8 cellular contexts compared by ENCODE assay signal in genomic region chr2:231713421-231713737, GRCh38. TPM values are rescaled to one million over a fixed set of nuclear protein-coding genes. Genes with fewer than 3 reads are reported as not detected.
A peak's percentile ranks its signal among the peaks of the same experiment; 100 is the strongest.
DNase-seq lines count a peak whose midpoint lies in the region; ATAC-seq and TF ChIP-seq lines count a peak whose summit lies in the region.
"Not testable (repeated sequence)": the region's sequence is repeated elsewhere in the genome, so short reads cannot be mapped to it uniquely, and the experiment has no call there.

No MANE protein-coding gene starts in this region.

- peaks cover 42% of the 10 kb centered on the region for H3K36me3 Mint-ChIP-seq in activated naive CD8-positive, alpha-beta T cell treated with anti-CD3 and anti-CD28 coated beads, Interleukin-2, amount 50 U/mL, for 24 hours (ENCODE audit: low read depth)
- H3K36me3 Mint-ChIP-seq in endodermal cell (ENCODE audit: low read depth), result peaks cover 36% of the 10 kb centered on the region

- H3K4me1 Mint-ChIP-seq in activated naive CD8-positive, alpha-beta T cell treated with anti-CD3 and anti-CD28 coated beads, Interleukin-2, amount 50 U/mL, for 24 hours, result peaks cover 48% of the 10 kb centered on the region
- H3K4me1 Mint-ChIP-seq in endodermal cell, result peaks cover 20% of the 10 kb centered on the region

- peak overlapping the region; percentile 96 for H3K27ac Mint-ChIP-seq in activated naive CD8-positive, alpha-beta T cell treated with anti-CD3 and anti-CD28 coated beads, Interleukin-2, amount 50 U/mL, for 24 hours
- peak overlapping the region; percentile 91 for H3K27ac Mint-ChIP-seq in endodermal cell

- not testable (repeated sequence) for TF ChIP-seq EP300 in tibial nerve (IDR thresholded peaks at IDR 0.05)

- not testable (repeated sequence) for H3K9me3 ChIP-seq in endodermal cell (ENCODE audit: control insufficient read depth, low read length); lung (ENCODE audit: control insufficient read depth in 2 of 2, insufficient read depth in 1 of 2, low read length in 1 of 2); prostate gland; tibial nerve

- peaks cover 38% of the 10 kb centered on the region for H3K36me3 ChIP-seq in endodermal cell (ENCODE audit: control insufficient read depth, insufficient read depth, low read length)
- peaks cover 0 to 15% of the 10 kb centered on the region in 2 donors for H3K36me3 ChIP-seq in lung (ENCODE audit: control insufficient read depth in 2 of 2, insufficient read depth in 2 of 2, low read length in 2 of 2)
- not testable (repeated sequence) for H3K36me3 ChIP-seq in prostate gland
- H3K36me3 ChIP-seq in tibial nerve, result peaks cover 0 to 27% (median 6%) of the 10 kb centered on the region in 3 donors

- TF ChIP-seq CTCF in LNCaP clone FGC (IDR thresholded peaks at IDR 0.05; ENCODE audit: control insufficient read depth, extremely low read depth, insufficient read depth), result 0 out of 2 replicates have a peak, but pooled peaks have one; percentile 1
- TF ChIP-seq CTCF in VCaP (conservative IDR thresholded peaks at IDR 0.05); endodermal cell (conservative IDR thresholded peaks at IDR 0.05); lung (IDR thresholded peaks at IDR 0.05; ENCODE audit: control extremely low read depth, extremely low read depth); prostate gland (IDR thresholded peaks at IDR 0.05); tibial nerve (IDR thresholded peaks at IDR 0.05): not testable (repeated sequence)

- not testable (repeated sequence) for H3K27me3 Mint-ChIP-seq in activated naive CD8-positive, alpha-beta T cell treated with anti-CD3 and anti-CD28 coated beads, Interleukin-2, amount 50 U/mL, for 24 hours; endodermal cell (ENCODE audit: insufficient read depth)

- ATAC-seq in activated naive CD8-positive, alpha-beta T cell treated with anti-CD3 and anti-CD28 coated beads, Interleukin-2, amount 50 U/mL, for 24 hours; lung (ENCODE audit: insufficient read depth, low FRiP score): not testable (repeated sequence)

- not testable (repeated sequence) for H3K9me3 Mint-ChIP-seq in activated naive CD8-positive, alpha-beta T cell treated with anti-CD3 and anti-CD28 coated beads, Interleukin-2, amount 50 U/mL, for 24 hours; endodermal cell

- not testable (repeated sequence) for TF ChIP-seq POLR2A in prostate gland (IDR thresholded peaks at IDR 0.05); tibial nerve (IDR thresholded peaks at IDR 0.05)

- H3K27me3 ChIP-seq in endodermal cell (ENCODE audit: control insufficient read depth, insufficient read depth, low read length, poor library complexity, severe bottlenecking); lung (ENCODE audit: control insufficient read depth, insufficient read depth); prostate gland (replicated peaks; ENCODE audit: insufficient read depth); tibial nerve: not testable (repeated sequence)

- H3K4me1 ChIP-seq in endodermal cell (ENCODE audit: control insufficient read depth, insufficient read depth, low read length); prostate gland (replicated peaks): not testable (repeated sequence)
- H3K4me1 ChIP-seq in lung (ENCODE audit: control insufficient read depth in 2 of 2, insufficient read depth in 2 of 2, low read length in 2 of 2) (peaks cover 3 to 16% of the 10 kb centered on the region in 2 donors), tibial nerve (peaks cover 0 to 44% (median 28%) of the 10 kb centered on the region in 4 donors)

- intact Hi-C loops in prostate gland (cut with DNase I), result not testable (repeated sequence)

- H3K4me3 Mint-ChIP-seq in activated naive CD8-positive, alpha-beta T cell treated with anti-CD3 and anti-CD28 coated beads, Interleukin-2, amount 50 U/mL, for 24 hours, result peak overlapping the region; percentile 98
- H3K4me3 Mint-ChIP-seq in endodermal cell, result peak overlapping the region; percentile 42

- H3K27ac ChIP-seq in VCaP, result peak overlapping the region; percentile 25; the same call in 1 of the 2 replicates
- H3K27ac ChIP-seq in endodermal cell (ENCODE audit: low read depth, low read length), result peak overlapping the region; percentile 78
- H3K27ac ChIP-seq in lung (ENCODE audit: low read depth in 1 of 2, low read length in 1 of 2), result peak overlapping the region; percentile 46 to 59
- peak overlapping the region; percentile 35 to 70 for H3K27ac ChIP-seq in prostate gland
- H3K27ac ChIP-seq in tibial nerve, result peak overlapping the region; percentile 61 to 93 (median 74)

- DNase-seq in CMK (ENCODE audit: low read depth), result peak; percentile 18
- DNase-seq in LNCaP clone FGC (ENCODE audit: low read depth); activated naive CD8-positive, alpha-beta T cell treated with anti-CD3 and anti-CD28 coated beads, Interleukin-2, amount 50 U/mL, for 24 hours; endodermal cell; lung (ENCODE audit: low spot score); prostate gland (ENCODE audit: low spot score); tibial nerve (ENCODE audit: low spot score in 2 of 2): not testable (repeated sequence)

- H3K9ac ChIP-seq in endodermal cell (ENCODE audit: extremely low read depth, low read length, poor library complexity, severe bottlenecking), result not testable (repeated sequence)

- H3K4me3 ChIP-seq in LNCaP clone FGC (ENCODE audit: low read depth, low read length); endodermal cell (ENCODE audit: low read length); lung; prostate gland; tibial nerve: not testable (repeated sequence)

RNA-seq across cellular contexts. Expression of gene PTMA, which starts 5.1 kb away (rescaled TPM):
- 1,000 to 10,000 TPM; 1,233 to 1,450 TPM for total RNA-seq in endodermal cell
- polyA plus RNA-seq in endodermal cell (2013, experiment 1 of 2), result 1,679 TPM
- polyA plus RNA-seq in endodermal cell (2013, experiment 2 of 2), result 1,712 TPM
- total RNA-seq in lung, result 100 to 1,000 TPM; 755 to 925 TPM
- 1,000 to 10,000 TPM; 1,633 to 1,655 TPM for polyA plus RNA-seq in lung
- 100 to 1,000 TPM; 418 to 613 TPM for total RNA-seq in prostate gland
- 1,000 to 10,000 TPM in 1 of 4 donors, 100 to 1,000 TPM in 3; 622 to 1,472 (median 817) TPM for total RNA-seq in tibial nerve

Comparison
In these comparisons a context has a peak if more than half of its experiments do, and no peak if none do; other contexts are left out.
1. H3K27ac ChIP-seq: peak in every context shown above with its lines; median percentile 78 in endodermal cell; 74 in tibial nerve; 52 in lung; 52 in prostate gland; 25 in VCaP.